Comparison of ENCODE assay signal across 26 cellular contexts in genomic region chr7:30349816-30350215, GRCh38.
DNase-seq lines count a peak whose midpoint lies in the region; ATAC-seq, FAIRE-seq and TF ChIP-seq lines count a peak whose summit lies in the region.
"Had no signal": no experiment of that assay in that cellular context is flagged by ENCODE, and none has a peak within 500 bp of the region (broad histone marks: within the 10 kb centered on the region; RNA-seq: fewer than 3 reads in every experiment).

No MANE protein-coding gene starts in this region.

- H3K4me1 Mint-ChIP-seq in CD4-positive, CD25-positive, alpha-beta regulatory T cell: peaks cover 43 to 71% (median 56%) of the 10 kb centered on the region in 4 donors
- H3K4me1 Mint-ChIP-seq in T-cell: peaks cover 54 to 70% (median 65%) of the 10 kb centered on the region in 3 donors
- H3K4me1 Mint-ChIP-seq in natural killer cell: peaks cover 53 to 65% of the 10 kb centered on the region in 2 donors

- no peak for DNase-seq in CD4-positive, CD25-positive, alpha-beta regulatory T cell
- DNase-seq in HL-60 (ENCODE audit: low read depth in 1 of 2, low spot score in 1 of 2) (no peak), T-cell (no peak), natural killer cell (no peak), DMS79 treated with DMSO at 0.1 percent for 48 hours (lab: John Stamatoyannopoulos, UW) (no peak), frontal cortex (ENCODE audit: low spot score in 2 of 2) (no peak), foreskin keratinocyte (no peak)
- DNase-seq: activated CD4-positive, alpha-beta T cell treated with anti-CD3 and anti-CD28 coated beads for 36 hours; activated CD8-positive, alpha-beta T cell treated with anti-CD3 and anti-CD28 coated beads, Interleukin-2, amount 10 ng/mL, durations not matched to agents 7 days and 5 days; C1 segment of cervical spinal cord; glutamatergic neuron; HFFc6; IMR-90; kidney; MG63; NCI-H1417; NCI-H2029 treated with DMSO at 0.1 percent for 48 hours; NCI-H748 treated with DMSO at 0.1 percent for 48 hours; stimulated activated CD4-positive, alpha-beta T cell treated with anti-CD3 and anti-CD28 coated beads, Interleukin-1b, Interleukin-23, amount 100 ng/mL, for 48 hours; substantia nigra; upper lobe of right lung had no signal

- CTCF ChIA-PET in T-cell (lab: Charles Lee): interaction anchor here (0.7 to 6.1 kb wide), 9 partner anchors 19 to 188 kb away, joined by 3 to 67 read pairs (median 4); partner anchors contain the start of gene ZNRF2 (in 1 of the 2)

- H3K9me3 Mint-ChIP-seq in CD4-positive, CD25-positive, alpha-beta regulatory T cell: no peaks in the 10 kb centered on the region
- no peaks in the 10 kb centered on the region for H3K9me3 Mint-ChIP-seq in T-cell
- no peaks in the 10 kb centered on the region for H3K9me3 Mint-ChIP-seq in natural killer cell
- H3K9me3 Mint-ChIP-seq: HFFc6, nephron had no signal

- peaks cover 68% of the 10 kb centered on the region for H3K4me1 ChIP-seq in CD4-positive, CD25-positive, alpha-beta regulatory T cell (ENCODE audit: control insufficient read depth, insufficient read depth, low read length, poor library complexity, severe bottlenecking)
- H3K4me1 ChIP-seq in foreskin keratinocyte: peaks cover 23% of the 10 kb centered on the region

- H3K27ac ChIP-seq in CD4-positive, CD25-positive, alpha-beta regulatory T cell (ENCODE audit: insufficient read depth, low read length, poor library complexity, severe bottlenecking): peak overlapping the region; percentile 93
- peak overlapping the region; percentile 75 for H3K27ac ChIP-seq in HL-60 (replicated peaks)
- no peak overlapping the region for H3K27ac ChIP-seq in foreskin keratinocyte
- H3K27ac ChIP-seq: upper lobe of right lung had no signal

- POLR2A ChIA-PET in T-cell (lab: Charles Lee): interaction anchor here (0.7 to 3.2 kb wide), 3 partner anchors 27 to 74 kb away, joined by 3 to 13 read pairs (median 11); partner anchors contain the start of gene ZNRF2 (in 1 of the 2)

- no peak for ATAC-seq in CD4-positive, CD25-positive, alpha-beta regulatory T cell (ENCODE audit: low read depth in 2 of 2)
- ATAC-seq in T-cell (replicated peaks in 1 of 4) (no peak), natural killer cell (no peak), HG03175 (IDR thresholded peaks at IDR 0.05; ENCODE audit: unreplicated experiment) (no peak), foreskin keratinocyte (no peak)
- ATAC-seq: activated CD4-positive, alpha-beta T cell treated with anti-CD3 and anti-CD28 coated beads for 36 hours; activated CD8-positive, alpha-beta T cell treated with anti-CD3 and anti-CD28 coated beads, Interleukin-2, amount 10 ng/mL, durations not matched to agents 7 days and 5 days; GM12878; SK-N-SH treated with all-trans-retinoic acid at 6 μM for 48 hours; upper lobe of right lung had no signal

- no peaks in the 10 kb centered on the region for H3K27me3 ChIP-seq in CD4-positive, CD25-positive, alpha-beta regulatory T cell (ENCODE audit: control insufficient read depth, insufficient read depth, low read length)
- H3K27me3 ChIP-seq in HL-60 (ENCODE audit: insufficient read depth, poor library complexity, severe bottlenecking) (no peaks in the 10 kb centered on the region), foreskin keratinocyte (no peaks in the 10 kb centered on the region)
- H3K27me3 ChIP-seq: MG63, upper lobe of right lung had no signal

- intact Hi-C loops in natural killer cell (cut with micrococcal nuclease): loop anchor here (2.0 to 5.0 kb wide), 2 partner anchors 27 to 188 kb away; no protein-coding TSS in a partner anchor

- peak overlapping the region; percentile 86 to 93 (median 92) for H3K27ac Mint-ChIP-seq in CD4-positive, CD25-positive, alpha-beta regulatory T cell
- H3K27ac Mint-ChIP-seq in T-cell (peak overlapping the region; percentile 73 to 99), natural killer cell (peak overlapping the region; percentile 96 to 97)
- H3K27ac Mint-ChIP-seq: activated CD4-positive, alpha-beta T cell treated with anti-CD3 and anti-CD28 coated beads for 36 hours; activated CD8-positive, alpha-beta T cell treated with anti-CD3 and anti-CD28 coated beads, Interleukin-2, amount 10 ng/mL, durations not matched to agents 7 days and 5 days; HFFc6; nephron had no signal

- H3K36me3 ChIP-seq in CD4-positive, CD25-positive, alpha-beta regulatory T cell (ENCODE audit: control insufficient read depth, insufficient read depth, low read length): no peaks in the 10 kb centered on the region
- H3K36me3 ChIP-seq: MG63, upper lobe of right lung had no signal

- FAIRE-seq in frontal cortex (lab: Jason Lieb, UNC): no peak
- FAIRE-seq: GM12878 had no signal

- no peaks in the 10 kb centered on the region for H3K9me3 ChIP-seq in CD4-positive, CD25-positive, alpha-beta regulatory T cell (ENCODE audit: control insufficient read depth in 2 of 2, low read length in 2 of 2)
- H3K9me3 ChIP-seq: MG63, upper lobe of right lung had no signal

- H3K4me3 Mint-ChIP-seq in CD4-positive, CD25-positive, alpha-beta regulatory T cell: peak overlapping the region in 1 of 4 donors; percentile 16
- H3K4me3 Mint-ChIP-seq in T-cell: no peak overlapping the region
- no peak overlapping the region for H3K4me3 Mint-ChIP-seq in natural killer cell
- H3K4me3 Mint-ChIP-seq: activated CD4-positive, alpha-beta T cell treated with anti-CD3 and anti-CD28 coated beads for 36 hours; activated CD8-positive, alpha-beta T cell treated with anti-CD3 and anti-CD28 coated beads, Interleukin-2, amount 10 ng/mL, durations not matched to agents 7 days and 5 days; HFFc6; nephron had no signal

- H3K4me3 ChIP-seq in CD4-positive, CD25-positive, alpha-beta regulatory T cell (ENCODE audit: low read depth, low read length): peak overlapping the region; percentile 78
- no peak overlapping the region for H3K4me3 ChIP-seq in HL-60 (replicated peaks; ENCODE audit: insufficient read depth, low read length)
- H3K4me3 ChIP-seq: GM12878, MG63, skin epidermis, upper lobe of right lung had no signal

- no peak for TF ChIP-seq CTCF in HL-60 (IDR thresholded peaks at IDR 0.05; ENCODE audit: insufficient read depth, low read length)
- no peak for TF ChIP-seq CTCF in natural killer cell (IDR thresholded peaks at IDR 0.05)
- TF ChIP-seq CTCF in foreskin keratinocyte (conservative IDR thresholded peaks at IDR 0.05): no peak

- peaks cover 9% of the 10 kb centered on the region for H3K27me3 Mint-ChIP-seq in CD4-positive, CD25-positive, alpha-beta regulatory T cell
- H3K27me3 Mint-ChIP-seq in T-cell: no peaks in the 10 kb centered on the region
- no peaks in the 10 kb centered on the region for H3K27me3 Mint-ChIP-seq in natural killer cell (ENCODE audit: low read depth in 2 of 2)
- H3K27me3 Mint-ChIP-seq: activated CD4-positive, alpha-beta T cell treated with anti-CD3 and anti-CD28 coated beads for 36 hours had no signal

- no peaks in the 10 kb centered on the region for H3K36me3 Mint-ChIP-seq in CD4-positive, CD25-positive, alpha-beta regulatory T cell
- H3K36me3 Mint-ChIP-seq in T-cell (no peaks in the 10 kb centered on the region), natural killer cell (no peaks in the 10 kb centered on the region)
